Comparison of ENCODE assay signal across 10 cellular contexts in genomic region chr14:95480887-95481226, GRCh38. TPM values are rescaled to one million over a fixed set of nuclear protein-coding genes. Genes with fewer than 3 reads are reported as not detected.
DNase-seq lines count a peak whose midpoint lies in the region; ATAC-seq and TF ChIP-seq lines count a peak whose summit lies in the region.
"Had no signal": no experiment of that assay in that cellular context is flagged by ENCODE, and none has a peak within 500 bp of the region (broad histone marks: within the 10 kb centered on the region; RNA-seq: fewer than 3 reads in every experiment).

No MANE protein-coding gene starts in this region.

- no peaks in the 10 kb centered on the region for H3K9me3 Mint-ChIP-seq in stimulated activated naive CD8-positive, alpha-beta T cell treated with anti-CD3 and anti-CD28 coated beads, Interleukin-15, Interleukin-2, amounts not matched to agents 100 ng/mL and 50 ng/mL, for 24 hours
- H3K9me3 Mint-ChIP-seq in activated T-helper 1 cell treated with anti-CD3 and anti-CD28 coated beads, Interleukin-12 subunit alpha, Interleukin-12 subunit beta, Interleukin-2, Interleukin-4 antibody, amounts not matched to agents 30 ng/mL and 10 ng/mL and 1 ng/mL, durations not matched to agents 14 hours and 24 hours and 36 hours, result no peaks in the 10 kb centered on the region

- TF ChIP-seq CTCF in GM13976 (IDR thresholded peaks at IDR 0.05; ENCODE audit: borderline replicate concordance, control extremely low read depth, extremely low read depth, insufficient read depth, missing control alignments), result no peak

- H3K4me1 ChIP-seq in muscle layer of duodenum (ENCODE audit: control insufficient read depth in 1 of 2, insufficient read depth in 2 of 2, low read length in 2 of 2), result peaks cover 21 to 26% of the 10 kb centered on the region in 2 donors

- intact Hi-C loops in activated T-helper 1 cell treated with anti-CD3 and anti-CD28 coated beads, Interleukin-12 subunit alpha, Interleukin-12 subunit beta, Interleukin-2, Interleukin-4 antibody, amounts not matched to agents 30 ng/mL and 10 ng/mL and 1 ng/mL, durations not matched to agents 14 hours and 24 hours and 36 hours (cut with micrococcal nuclease), result loop anchor here (1.0 kb wide), 3 partner anchors 15 to 42 kb away; no protein-coding TSS in a partner anchor

- in situ Hi-C loops in GM13976 (cut with MboI; ENCODE audit: low sequenced_read_pairs, unreplicated experiment), result no loop called here

- DNase-seq in stimulated activated naive CD8-positive, alpha-beta T cell treated with anti-CD3 and anti-CD28 coated beads, Interleukin-15, Interleukin-2, amounts not matched to agents 100 U/mL and 50 U/mL, for 24 hours, result no peak
- no peak for DNase-seq in activated T-helper 1 cell treated with anti-CD3 and anti-CD28 coated beads, Interleukin-12 subunit alpha, Interleukin-12 subunit beta, Interleukin-2, Interleukin-4 antibody, amounts not matched to agents 30 ng/mL and 10 ng/mL and 1 ng/mL, durations not matched to agents 14 hours and 24 hours and 36 hours (ENCODE audit: low spot score)
- DNase-seq in GM13976 (ENCODE audit: low spot score), result no peak
- no peak for DNase-seq in NCI-H1417 (lab: John Stamatoyannopoulos, UW)
- DNase-seq: activated naive CD4-positive, alpha-beta T cell had no signal

- H3K27ac ChIP-seq in muscle layer of duodenum (ENCODE audit: low read length), result peak overlapping the region; percentile 51
- H3K27ac ChIP-seq: prostate gland had no signal

- peaks cover 51% of the 10 kb centered on the region for H3K4me1 Mint-ChIP-seq in stimulated activated naive CD8-positive, alpha-beta T cell treated with anti-CD3 and anti-CD28 coated beads, Interleukin-15, Interleukin-2, amounts not matched to agents 100 ng/mL and 50 ng/mL, for 24 hours (ENCODE audit: low read depth)
- H3K4me1 Mint-ChIP-seq in activated T-helper 1 cell treated with anti-CD3 and anti-CD28 coated beads, Interleukin-12 subunit alpha, Interleukin-12 subunit beta, Interleukin-2, Interleukin-4 antibody, amounts not matched to agents 30 ng/mL and 10 ng/mL and 1 ng/mL, durations not matched to agents 14 hours and 24 hours and 36 hours (ENCODE audit: low read depth), result peaks cover 33% of the 10 kb centered on the region

- no peaks in the 10 kb centered on the region for H3K9me3 ChIP-seq in muscle layer of duodenum (ENCODE audit: control insufficient read depth in 1 of 2, low read length in 2 of 2)
- H3K9me3 ChIP-seq: prostate gland had no signal

- peaks cover 22% of the 10 kb centered on the region for H3K36me3 Mint-ChIP-seq in stimulated activated naive CD8-positive, alpha-beta T cell treated with anti-CD3 and anti-CD28 coated beads, Interleukin-15, Interleukin-2, amounts not matched to agents 100 ng/mL and 50 ng/mL, for 24 hours (ENCODE audit: low read depth)
- peaks cover 20% of the 10 kb centered on the region for H3K36me3 Mint-ChIP-seq in activated T-helper 1 cell treated with anti-CD3 and anti-CD28 coated beads, Interleukin-12 subunit alpha, Interleukin-12 subunit beta, Interleukin-2, Interleukin-4 antibody, amounts not matched to agents 30 ng/mL and 10 ng/mL and 1 ng/mL, durations not matched to agents 14 hours and 24 hours and 36 hours (ENCODE audit: low read depth)

- H3K27me3 Mint-ChIP-seq in stimulated activated naive CD8-positive, alpha-beta T cell treated with anti-CD3 and anti-CD28 coated beads, Interleukin-15, Interleukin-2, amounts not matched to agents 100 ng/mL and 50 ng/mL, for 24 hours, result no peaks in the 10 kb centered on the region
- H3K27me3 Mint-ChIP-seq in activated T-helper 1 cell treated with anti-CD3 and anti-CD28 coated beads, Interleukin-12 subunit alpha, Interleukin-12 subunit beta, Interleukin-2, Interleukin-4 antibody, amounts not matched to agents 30 ng/mL and 10 ng/mL and 1 ng/mL, durations not matched to agents 14 hours and 24 hours and 36 hours (ENCODE audit: insufficient read depth), result no peaks in the 10 kb centered on the region

- peak overlapping the region; percentile 61 for H3K4me3 Mint-ChIP-seq in stimulated activated naive CD8-positive, alpha-beta T cell treated with anti-CD3 and anti-CD28 coated beads, Interleukin-15, Interleukin-2, amounts not matched to agents 100 ng/mL and 50 ng/mL, for 24 hours
- no peak overlapping the region for H3K4me3 Mint-ChIP-seq in activated T-helper 1 cell treated with anti-CD3 and anti-CD28 coated beads, Interleukin-12 subunit alpha, Interleukin-12 subunit beta, Interleukin-2, Interleukin-4 antibody, amounts not matched to agents 30 ng/mL and 10 ng/mL and 1 ng/mL, durations not matched to agents 14 hours and 24 hours and 36 hours

- no peak for ATAC-seq in stimulated activated naive CD8-positive, alpha-beta T cell treated with anti-CD3 and anti-CD28 coated beads, Interleukin-15, Interleukin-2, amounts not matched to agents 100 U/mL and 50 U/mL, for 24 hours
- ATAC-seq in HG03196 (IDR thresholded peaks at IDR 0.05; ENCODE audit: unreplicated experiment), result no peak
- ATAC-seq in HG03280 (IDR thresholded peaks at IDR 0.05; ENCODE audit: unreplicated experiment), result no peak

- no peaks in the 10 kb centered on the region for H3K27me3 ChIP-seq in muscle layer of duodenum (ENCODE audit: low read depth, low read length)

- peak overlapping the region; percentile 96 for H3K27ac Mint-ChIP-seq in stimulated activated naive CD8-positive, alpha-beta T cell treated with anti-CD3 and anti-CD28 coated beads, Interleukin-15, Interleukin-2, amounts not matched to agents 100 ng/mL and 50 ng/mL, for 24 hours
- H3K27ac Mint-ChIP-seq in activated T-helper 1 cell treated with anti-CD3 and anti-CD28 coated beads, Interleukin-12 subunit alpha, Interleukin-12 subunit beta, Interleukin-2, Interleukin-4 antibody, amounts not matched to agents 30 ng/mL and 10 ng/mL and 1 ng/mL, durations not matched to agents 14 hours and 24 hours and 36 hours, result peak overlapping the region; percentile 96

- H3K36me3 ChIP-seq in muscle layer of duodenum (ENCODE audit: control insufficient read depth in 1 of 2, insufficient read depth in 2 of 2, low read length in 2 of 2), result no peaks in the 10 kb centered on the region
- H3K36me3 ChIP-seq: prostate gland had no signal

- no peak overlapping the region for H3K4me3 ChIP-seq in muscle layer of duodenum (ENCODE audit: low read depth in 1 of 2, low read length in 2 of 2)
- H3K4me3 ChIP-seq: prostate gland had no signal

RNA-seq across cellular contexts. Expression of gene SYNE3, which starts 35.6 kb away (rescaled TPM):
- total RNA-seq in activated T-helper 1 cell treated with anti-CD3 and anti-CD28 coated beads, Interleukin-12 subunit alpha, Interleukin-12 subunit beta, Interleukin-2, Interleukin-4 antibody, amounts not matched to agents 30 ng/mL and 10 ng/mL and 1 ng/mL, durations not matched to agents 14 hours and 24 hours and 36 hours, result 42.6 and 44.1 TPM in 2 replicates

RNA-seq across cellular contexts. Expression of gene GLRX5, which starts 54.0 kb away (rescaled TPM):
- 46.7 and 48.9 TPM in 2 replicates for total RNA-seq in activated T-helper 1 cell treated with anti-CD3 and anti-CD28 coated beads, Interleukin-12 subunit alpha, Interleukin-12 subunit beta, Interleukin-2, Interleukin-4 antibody, amounts not matched to agents 30 ng/mL and 10 ng/mL and 1 ng/mL, durations not matched to agents 14 hours and 24 hours and 36 hours
